In the genomic region with DNA sequence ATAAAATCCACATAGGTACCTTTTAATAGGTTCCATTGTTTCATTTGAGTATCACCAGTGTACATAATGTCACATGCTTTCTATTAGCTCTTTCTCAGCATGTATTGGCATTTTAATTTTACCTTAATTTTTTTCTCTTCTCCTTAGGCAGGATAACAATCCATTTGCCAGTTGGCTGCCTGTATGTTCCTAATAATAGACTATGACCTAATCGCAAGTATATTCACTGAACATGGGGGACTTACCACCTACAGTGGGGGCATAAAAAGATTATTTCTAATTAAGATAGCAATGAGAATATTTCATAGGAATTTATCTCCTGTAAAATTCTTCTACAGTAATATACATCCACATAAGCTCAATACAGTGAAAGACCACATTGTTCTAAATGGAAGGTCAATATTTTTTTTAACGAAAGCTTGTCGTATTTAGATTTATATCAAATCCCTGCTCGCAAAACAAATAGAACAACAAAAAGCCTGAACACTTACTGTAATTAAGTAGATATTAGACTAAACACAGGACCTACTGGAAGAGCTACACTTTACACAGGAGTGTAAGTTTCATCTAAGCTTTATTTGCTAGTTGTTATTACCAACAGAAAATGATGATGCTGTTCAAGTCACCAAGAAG, we compare ENCODE assay signal across 22 cellular contexts.
"Had no signal": no experiment of that assay in that cellular context is flagged by ENCODE, and none has a peak within 500 bp of the region (broad histone marks: within the 10 kb centered on the region; RNA-seq: fewer than 3 reads in every experiment).

No MANE protein-coding gene starts in this region.

- H3K4me3 Mint-ChIP-seq: activated CD4-positive, alpha-beta T cell treated with anti-CD3 and anti-CD28 coated beads, Interleukin-2, amount 10 ng/mL, durations not matched to agents 24 days and 14 days; activated naive CD4-positive, alpha-beta T cell treated with anti-CD3 and anti-CD28 coated beads for 36 hours; activated T-cell treated with anti-CD3 and anti-CD28 coated beads, Interleukin-2, amount 50 U/mL, for 4 hours; dendritic cell treated with granulocyte-macrophage colony-stimulating factor and Interleukin-4, amounts not matched to agents 40 ng/mL and 50 ng/mL, for 4 days; mesothelial cell of epicardium; nephron progenitor cell; stimulated activated naive CD8-positive, alpha-beta T cell treated with anti-CD3 and anti-CD28 coated beads, Interleukin-15, Interleukin-2, amounts not matched to agents 100 ng/mL and 50 ng/mL, for 24 hours; T-cell had no signal

- H3K4me3 ChIP-seq: esophagus muscularis mucosa, suprapubic skin, transverse colon, uterus had no signal

- H3K36me3 Mint-ChIP-seq: T-cell had no signal

- H3K27me3 Mint-ChIP-seq: activated CD4-positive, alpha-beta T cell treated with anti-CD3 and anti-CD28 coated beads, Interleukin-2, amount 10 ng/mL, durations not matched to agents 24 days and 14 days; dendritic cell treated with granulocyte-macrophage colony-stimulating factor and Interleukin-4, amounts not matched to agents 40 ng/mL and 50 ng/mL, for 4 days had no signal

- H3K27ac ChIP-seq: esophagus muscularis mucosa, suprapubic skin, transverse colon, uterus had no signal

- FAIRE-seq: bronchial epithelial cell had no signal

- H3K9me3 ChIP-seq: esophagus muscularis mucosa, suprapubic skin, transverse colon, uterus had no signal

- H3K4me1 ChIP-seq: uterus had no signal

- H3K27me3 ChIP-seq: esophagus muscularis mucosa, suprapubic skin, transverse colon, uterus had no signal

- H3K36me3 ChIP-seq: suprapubic skin, transverse colon, uterus had no signal

- H3K9me3 Mint-ChIP-seq: activated CD4-positive, alpha-beta T cell treated with anti-CD3 and anti-CD28 coated beads, Interleukin-2, amount 10 ng/mL, durations not matched to agents 24 days and 14 days; activated naive CD4-positive, alpha-beta T cell treated with anti-CD3 and anti-CD28 coated beads for 36 hours; activated T-cell treated with anti-CD3 and anti-CD28 coated beads, Interleukin-2, amount 50 U/mL, for 4 hours; dendritic cell treated with granulocyte-macrophage colony-stimulating factor and Interleukin-4, amounts not matched to agents 40 ng/mL and 50 ng/mL, for 4 days; stimulated activated naive CD8-positive, alpha-beta T cell treated with anti-CD3 and anti-CD28 coated beads, Interleukin-15, Interleukin-2, amounts not matched to agents 100 ng/mL and 50 ng/mL, for 24 hours; T-cell had no signal

- ATAC-seq: activated T-cell treated with anti-CD3 and anti-CD28 coated beads, Interleukin-2, amount 50 U/mL, for 4 hours; T-cell had no signal

- H3K27ac Mint-ChIP-seq: activated CD4-positive, alpha-beta T cell treated with anti-CD3 and anti-CD28 coated beads, Interleukin-2, amount 10 ng/mL, durations not matched to agents 24 days and 14 days; activated naive CD4-positive, alpha-beta T cell treated with anti-CD3 and anti-CD28 coated beads for 36 hours; dendritic cell treated with granulocyte-macrophage colony-stimulating factor and Interleukin-4, amounts not matched to agents 40 ng/mL and 50 ng/mL, for 4 days; mesothelial cell of epicardium; nephron progenitor cell; stimulated activated naive CD8-positive, alpha-beta T cell treated with anti-CD3 and anti-CD28 coated beads, Interleukin-15, Interleukin-2, amounts not matched to agents 100 ng/mL and 50 ng/mL, for 24 hours; T-cell had no signal

- H3K4me1 Mint-ChIP-seq: nephron progenitor cell had no signal

- DNase-seq: activated CD4-positive, alpha-beta T cell treated with anti-CD3 and anti-CD28 coated beads, Interleukin-2, amount 10 ng/mL, durations not matched to agents 24 days and 14 days; activated CD4-positive, CD25-positive, alpha-beta regulatory T cell; activated CD8-positive, alpha-beta memory T cell treated with anti-CD3 and anti-CD28 coated beads, Interleukin-2, amount 50 U/mL, for 4 hours; activated naive CD4-positive, alpha-beta T cell treated with anti-CD3 and anti-CD28 coated beads for 36 hours; activated T-cell treated with anti-CD3 and anti-CD28 coated beads, Interleukin-2, amount 50 U/mL, for 4 hours; anterior cingulate cortex; effector CD8-positive, alpha-beta T cell; hippocampal formation; left colon; nephron progenitor cell; nucleus accumbens; stimulated activated CD4-positive, alpha-beta T cell treated with anti-CD3 and anti-CD28 coated beads, Interleukin-12 subunit alpha, Interleukin-12 subunit beta, amount 100 ng/mL, for 4 hours; T-cell; T-helper 9 cell; transverse colon; uterus had no signal
